8 cellular contexts compared by ENCODE assay signal in the genomic region with DNA sequence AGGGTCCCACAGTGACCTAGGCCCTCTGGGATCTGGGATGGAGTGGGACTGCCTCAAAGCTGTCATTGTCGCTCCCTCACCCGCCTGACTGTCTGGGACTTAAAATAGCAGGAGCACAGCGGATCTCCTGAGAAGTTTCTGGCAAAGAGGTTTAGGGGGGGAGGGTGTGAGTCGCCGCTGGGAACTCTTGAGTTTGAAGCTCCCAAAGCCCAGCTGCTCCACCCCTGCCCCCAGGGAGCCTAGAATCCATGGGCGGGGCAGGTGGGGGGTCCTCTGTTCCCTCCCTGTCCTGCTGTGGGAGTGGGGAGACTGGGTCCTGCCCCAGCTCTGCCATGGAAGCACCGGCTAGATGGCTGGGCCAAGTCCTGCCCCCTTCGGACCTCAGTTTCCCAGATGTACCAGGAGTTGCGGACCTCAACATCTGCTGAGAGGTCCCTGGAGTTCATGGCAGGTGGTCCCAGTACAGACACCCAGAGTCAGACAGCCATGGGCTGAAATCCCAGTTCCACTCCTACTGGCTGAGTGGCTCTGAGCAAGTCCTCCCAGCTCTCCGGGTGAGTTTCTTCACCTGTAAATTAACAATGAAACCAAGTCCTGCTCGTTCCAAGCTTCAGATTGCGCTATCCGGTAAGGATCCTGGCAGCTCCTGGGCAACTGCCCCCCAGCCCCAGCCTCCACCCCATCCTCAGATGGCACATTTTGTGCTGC. TPM values are rescaled to one million over a fixed set of nuclear protein-coding genes. Genes with fewer than 3 reads are reported as not detected.
DNase-seq lines count a peak whose midpoint lies in the region; ATAC-seq and TF ChIP-seq lines count a peak whose summit lies in the region.

No MANE protein-coding gene starts in this region.

- peaks cover 11% of the 10 kb centered on the region for H3K27me3 Mint-ChIP-seq in stimulated activated naive CD8-positive, alpha-beta T cell treated with anti-CD3 and anti-CD28 coated beads, Interleukin-15, Interleukin-2, amounts not matched to agents 100 ng/mL and 50 ng/mL, for 24 hours
- H3K27me3 Mint-ChIP-seq in chondrocyte (ENCODE audit: low read depth): no peaks in the 10 kb centered on the region

- TF ChIP-seq CTCF in chondrocyte (IDR thresholded peaks at IDR 0.05): no peak

- H3K4me1 Mint-ChIP-seq in stimulated activated naive CD8-positive, alpha-beta T cell treated with anti-CD3 and anti-CD28 coated beads, Interleukin-15, Interleukin-2, amounts not matched to agents 100 ng/mL and 50 ng/mL, for 24 hours (ENCODE audit: low read depth): peaks cover 9% of the 10 kb centered on the region
- peaks cover 40% of the 10 kb centered on the region for H3K4me1 Mint-ChIP-seq in chondrocyte (ENCODE audit: low read depth)

- H3K4me3 Mint-ChIP-seq in stimulated activated naive CD8-positive, alpha-beta T cell treated with anti-CD3 and anti-CD28 coated beads, Interleukin-15, Interleukin-2, amounts not matched to agents 100 ng/mL and 50 ng/mL, for 24 hours: peak overlapping the region; percentile 60
- peak overlapping the region; percentile 68 for H3K4me3 Mint-ChIP-seq in chondrocyte (ENCODE audit: unreplicated experiment)

- H3K9me3 Mint-ChIP-seq in stimulated activated naive CD8-positive, alpha-beta T cell treated with anti-CD3 and anti-CD28 coated beads, Interleukin-15, Interleukin-2, amounts not matched to agents 100 ng/mL and 50 ng/mL, for 24 hours: no peaks in the 10 kb centered on the region
- no peaks in the 10 kb centered on the region for H3K9me3 Mint-ChIP-seq in chondrocyte (ENCODE audit: low read depth)

- peaks cover 5% of the 10 kb centered on the region for H3K36me3 Mint-ChIP-seq in stimulated activated naive CD8-positive, alpha-beta T cell treated with anti-CD3 and anti-CD28 coated beads, Interleukin-15, Interleukin-2, amounts not matched to agents 100 ng/mL and 50 ng/mL, for 24 hours (ENCODE audit: low read depth)
- no peaks in the 10 kb centered on the region for H3K36me3 Mint-ChIP-seq in chondrocyte (ENCODE audit: low read depth)

- no peak for ATAC-seq in stimulated activated naive CD8-positive, alpha-beta T cell treated with anti-CD3 and anti-CD28 coated beads, Interleukin-15, Interleukin-2, amounts not matched to agents 100 U/mL and 50 U/mL, for 24 hours
- no peak for ATAC-seq in GM19395 (IDR thresholded peaks at IDR 0.05; ENCODE audit: unreplicated experiment)
- ATAC-seq in GM18498 (IDR thresholded peaks at IDR 0.05; ENCODE audit: unreplicated experiment): no peak

- no peak for DNase-seq in stimulated activated naive CD8-positive, alpha-beta T cell treated with anti-CD3 and anti-CD28 coated beads, Interleukin-15, Interleukin-2, amounts not matched to agents 100 U/mL and 50 U/mL, for 24 hours
- no peak for DNase-seq in chondrocyte (ENCODE audit: low spot score)
- peak; percentile 76 for DNase-seq in myocyte (ENCODE audit: low read depth)
- DNase-seq in islet precursor cell: no peak
- no peak for DNase-seq in inferior parietal cortex (ENCODE audit: extremely low spot score)

- no peak overlapping the region for H3K27ac Mint-ChIP-seq in stimulated activated naive CD8-positive, alpha-beta T cell treated with anti-CD3 and anti-CD28 coated beads, Interleukin-15, Interleukin-2, amounts not matched to agents 100 ng/mL and 50 ng/mL, for 24 hours
- peak overlapping the region; percentile 93 for H3K27ac Mint-ChIP-seq in chondrocyte (ENCODE audit: unreplicated experiment)

RNA-seq across cellular contexts. Expression of a gene that starts 1.0 kb away (rescaled TPM):
- not detected in 3 replicates for total RNA-seq in chondrocyte
- total RNA-seq in myocyte: 0.16 TPM in 1 of 2 replicates, not detected in the other
- polyA plus RNA-seq in myocyte (2012): not detected

RNA-seq across cellular contexts. Expression of a gene that starts 9.5 kb away (rescaled TPM):
- 706 to 837 TPM (median 731 TPM) in 3 replicates for total RNA-seq in chondrocyte
- 1,729 and 2,407 TPM in 2 replicates for total RNA-seq in myocyte
- 1,685 TPM for polyA plus RNA-seq in myocyte (2012)

RNA-seq across cellular contexts. Expression of a gene that starts 9.7 kb away (rescaled TPM):
- total RNA-seq in chondrocyte (30.1 to 36.0 TPM (median 35.1 TPM) in 3 replicates), myocyte (31.7 and 32.2 TPM in 2 replicates)
- 60.3 TPM for polyA plus RNA-seq in myocyte (2012)
